ENCODE assay signal across 27 cellular contexts in genomic region chr13:89432997-89433396, GRCh38.
DNase-seq lines count a peak whose midpoint lies in the region; ATAC-seq, FAIRE-seq and TF ChIP-seq lines count a peak whose summit lies in the region.
"Had no signal": no experiment of that assay in that cellular context is flagged by ENCODE, and none has a peak within 500 bp of the region (broad histone marks: within the 10 kb centered on the region; RNA-seq: fewer than 3 reads in every experiment).

No MANE protein-coding gene starts in this region.

- ATAC-seq in A549, result no peak
- ATAC-seq: Right ventricle myocardium inferior, SK-N-SH treated with all-trans-retinoic acid at 6 μM for 48 hours had no signal

- H3K9me3 ChIP-seq in A549 (no peaks in the 10 kb centered on the region), Karpas-422 (ENCODE audit: low read length) (0 out of 2 replicates have a peak, but pooled peaks cover 3% of the 10 kb centered on the region), endothelial cell of umbilical vein (replicated peaks; ENCODE audit: control insufficient read depth, insufficient read depth, low read length) (no peaks in the 10 kb centered on the region)
- H3K9me3 ChIP-seq: SJCRH30 had no signal

- no peaks in the 10 kb centered on the region for H3K36me3 Mint-ChIP-seq in mesothelial cell of epicardium

- H2AFZ ChIP-seq in Karpas-422 (ENCODE audit: low read length) (peak overlapping the region; percentile 3; the same call in 1 of the 2 replicates), endothelial cell of umbilical vein (ENCODE audit: low read depth, low read length) (peak overlapping the region; percentile 27)
- H2AFZ ChIP-seq: PC-9 had no signal

- TF ChIP-seq EP300 in A549 (IDR thresholded peaks at IDR 0.05), result no peak

- 34% methylated on average over 2 of the region's 2 CpGs for WGBS in A549 (ENCODE audit: missing lambda C conversion rate)

- H3K9me1 ChIP-seq in endothelial cell of umbilical vein (replicated peaks; ENCODE audit: control insufficient read depth, extremely low read depth, insufficient read depth, low read length), result no peaks in the 10 kb centered on the region

- BruUV-seq in endothelial cell of umbilical vein (replicated peaks; lab: Mats Ljungman, UMichigan), result no TSS peak

- CTCF ChIA-PET in A549 (lab: Yijun Ruan, JAX), result no interaction called here
- CTCF ChIA-PET in endothelial cell of umbilical vein (lab: Charles Lee), result no interaction called here

- peaks cover 18% of the 10 kb centered on the region for H3K4me1 Mint-ChIP-seq in mesothelial cell of epicardium

- no peak for DNase-seq in A549 (ENCODE audit: low read depth in 1 of 2, low spot score in 1 of 2)
- DNase-seq in Karpas-422, result no peak
- peak; percentile 26 for DNase-seq in endothelial cell of umbilical vein (ENCODE audit: low read depth, low spot score)
- no peak for DNase-seq in mesothelial cell of epicardium (ENCODE audit: low spot score in 2 of 2, unreplicated experiment in 2 of 2)
- DNase-seq in T-helper 9 cell, result no peak
- DNase-seq in NCI-H2029 (lab: John Stamatoyannopoulos, UW), result no peak
- no peak for DNase-seq in activated CD4-positive, alpha-beta T cell treated with anti-CD3 and anti-CD28 coated beads, Interleukin-2, amount 50 U/mL, for 4 hours
- DNase-seq in HTR-8/SVneo (ENCODE audit: insufficient read length, low spot score), result no peak
- DNase-seq: AML-193; CD4-positive, alpha-beta T cell; DMS79 treated with DMSO at 0.1 percent for 48 hours; GF-D8; H7; KBM-7; NCI-H1048; NCI-H1417; NCI-H1694; NCI-H2081; NCI-H2227 treated with DMSO at 0.1 percent for 48 hours; NCI-H526 treated with DMSO at 0.1 percent for 48 hours; PC-9; SJCRH30 had no signal

- H4K20me1 ChIP-seq in Karpas-422 (ENCODE audit: insufficient read depth, low read depth, low read length), result no peaks in the 10 kb centered on the region
- H4K20me1 ChIP-seq in endothelial cell of umbilical vein (replicated peaks; ENCODE audit: control insufficient read depth, extremely low read depth, insufficient read depth, low read length), result no peaks in the 10 kb centered on the region
- H4K20me1 ChIP-seq: BLaER1 treated with 17β-estradiol and CSF1 and Interleukin-3, amounts not matched to agents 10 nM and 100 nM had no signal

- H3K27ac Mint-ChIP-seq in mesothelial cell of epicardium, result peak overlapping the region; percentile 67
- H3K27ac Mint-ChIP-seq: CD4-positive, alpha-beta T cell had no signal

- H3K79me2 ChIP-seq in Karpas-422 (ENCODE audit: low read length) (no peaks in the 10 kb centered on the region), endothelial cell of umbilical vein (ENCODE audit: control insufficient read depth, insufficient read depth, low read length) (no peaks in the 10 kb centered on the region)

- H3K4me2 ChIP-seq in A549 (peak overlapping the region; percentile 22; the same call in 1 of the 3 replicates), Karpas-422 (ENCODE audit: low read depth, low read length, poor library complexity, severe bottlenecking) (no peak overlapping the region), endothelial cell of umbilical vein (ENCODE audit: insufficient read depth, low read length) (no peak overlapping the region)
- H3K4me2 ChIP-seq: BLaER1 treated with 17β-estradiol and CSF1 and Interleukin-3, amounts not matched to agents 10 nM and 100 nM; PC-9 had no signal

- H3K9me2 ChIP-seq in Karpas-422 (replicated peaks; ENCODE audit: insufficient read depth, low read length), result no peaks in the 10 kb centered on the region

- no peak for FAIRE-seq in A549 (lab: Jason Lieb, UNC)
- no peak for FAIRE-seq in endothelial cell of umbilical vein (lab: Jason Lieb, UNC)
- no peak for FAIRE-seq in HTR-8/SVneo (lab: Jason Lieb, UNC)
- FAIRE-seq: GM12892, GM19239 had no signal

- H3K27me3 ChIP-seq in Karpas-422 (ENCODE audit: low read length) (no peaks in the 10 kb centered on the region), endothelial cell of umbilical vein (ENCODE audit: control insufficient read depth in 2 of 2, insufficient read depth in 2 of 2, low read length in 2 of 2) (no peaks in the 10 kb centered on the region)
- H3K27me3 ChIP-seq: BLaER1 treated with 17β-estradiol and CSF1 and Interleukin-3, amounts not matched to agents 10 nM and 100 nM; SJCRH30 had no signal

- H3K27ac ChIP-seq in A549 (no peak overlapping the region), Karpas-422 (ENCODE audit: low read length) (no peak overlapping the region), endothelial cell of umbilical vein (ENCODE audit: insufficient read depth, low read depth, low read length) (no peak overlapping the region)
- H3K27ac ChIP-seq: BLaER1 treated with 17β-estradiol and CSF1 and Interleukin-3, amounts not matched to agents 10 nM and 100 nM; PC-9; SJCRH30 had no signal

- TF ChIP-seq CTCF in A549 (IDR thresholded peaks at IDR 0.05), result no peak
- TF ChIP-seq CTCF in endothelial cell of umbilical vein (IDR thresholded peaks at IDR 0.05; ENCODE audit: extremely low read depth in 1 of 2, insufficient read depth in 1 of 2, low read depth in 1 of 2, low read length in 2 of 2), result no peak
- TF ChIP-seq CTCF in mesothelial cell of epicardium (IDR thresholded peaks at IDR 0.05; ENCODE audit: unreplicated experiment), result no peak

- H3K9ac ChIP-seq in Karpas-422 (ENCODE audit: low read length) (no peak overlapping the region), endothelial cell of umbilical vein (replicated peaks; ENCODE audit: extremely low read depth, insufficient read depth, low read length) (no peak overlapping the region)
- H3K9ac ChIP-seq: BLaER1 treated with 17β-estradiol and CSF1 and Interleukin-3, amounts not matched to agents 10 nM and 100 nM had no signal

- no peaks in the 10 kb centered on the region for H3K27me3 Mint-ChIP-seq in mesothelial cell of epicardium (ENCODE audit: low read depth)
- H3K27me3 Mint-ChIP-seq: CD4-positive, alpha-beta T cell had no signal

- H3K36me3 ChIP-seq in Karpas-422 (ENCODE audit: insufficient read depth, low read length) (no peaks in the 10 kb centered on the region), endothelial cell of umbilical vein (ENCODE audit: control insufficient read depth in 2 of 2, extremely low read depth in 1 of 2, insufficient read depth in 2 of 2, low read length in 2 of 2) (no peaks in the 10 kb centered on the region)
- H3K36me3 ChIP-seq: BLaER1 treated with 17β-estradiol and CSF1 and Interleukin-3, amounts not matched to agents 10 nM and 100 nM; SJCRH30 had no signal

- TF ChIP-seq RAD21 in A549 (conservative IDR thresholded peaks at IDR 0.05 in 1 of 2, IDR thresholded peaks at IDR 0.05 in 1 of 2), result no peak

- dilution Hi-C loops in endothelial cell of umbilical vein (cut with MboI; ENCODE audit: extremely low pct_ligation_motif_present, low sequenced_read_pairs), result no loop called here

- peaks cover 21% of the 10 kb centered on the region for H3K9me3 Mint-ChIP-seq in mesothelial cell of epicardium

- H3K4me3 ChIP-seq in A549 (no peak overlapping the region), Karpas-422 (ENCODE audit: low read length) (no peak overlapping the region), endothelial cell of umbilical vein (replicated peaks in 1 of 3; ENCODE audit: insufficient read depth in 1 of 3, low read depth in 1 of 3, low read length in 3 of 3) (no peak overlapping the region)
- H3K4me3 ChIP-seq: BLaER1 treated with 17β-estradiol and CSF1 and Interleukin-3, amounts not matched to agents 10 nM and 100 nM; PC-9; SJCRH30 had no signal

- POLR2A ChIA-PET in A549 (lab: Yijun Ruan, JAX), result no interaction called here
- POLR2A ChIA-PET in endothelial cell of umbilical vein (lab: Charles Lee), result no interaction called here

- intact Hi-C loops in endothelial cell of umbilical vein (cut with micrococcal nuclease), result loop anchor here (10.0 kb wide), 2 partner anchors 492 to 1432 kb away; no protein-coding TSS in a partner anchor

- H3K4me1 ChIP-seq in A549 (no peaks in the 10 kb centered on the region), Karpas-422 (ENCODE audit: low read length) (no peaks in the 10 kb centered on the region), endothelial cell of umbilical vein (ENCODE audit: control insufficient read depth, extremely low read depth, insufficient read depth, low read length) (no peaks in the 10 kb centered on the region)
- H3K4me1 ChIP-seq: BLaER1 treated with 17β-estradiol and CSF1 and Interleukin-3, amounts not matched to agents 10 nM and 100 nM; SJCRH30 had no signal

- no peak for TF ChIP-seq POLR2A in A549 (IDR thresholded peaks at IDR 0.05; ENCODE audit: low read length)
- no peak for TF ChIP-seq POLR2A in endothelial cell of umbilical vein (IDR thresholded peaks at IDR 0.05; ENCODE audit: low read depth, low read length)

- no peak overlapping the region for H3K4me3 Mint-ChIP-seq in mesothelial cell of epicardium
- H3K4me3 Mint-ChIP-seq: CD4-positive, alpha-beta T cell had no signal

TF ChIP-seq in A549, 52 proteins besides CTCF, POLR2A, EP300 and RAD21:
- TF ChIP-seq HOXA7 (CRISPR knock-in tag; IDR thresholded peaks at IDR 0.05), result no peak
- TF ChIP-seq POLR2AphosphoS2 (conservative IDR thresholded peaks at IDR 0.05; ENCODE audit: low read length), result no peak
- TF ChIP-seq USF2 (IDR thresholded peaks at IDR 0.05), result no peak
- TF ChIP-seq MYC (IDR thresholded peaks at IDR 0.05; ENCODE audit: borderline replicate concordance, low read length), result no peak
TF ChIP-seq in A549: peak in this region for 0.

TF ChIP-seq in endothelial cell of umbilical vein, 7 proteins besides CTCF, POLR2A, EP300 and RAD21:
- TF ChIP-seq FOS (IDR thresholded peaks at IDR 0.05; ENCODE audit: borderline replicate concordance, insufficient read depth, low read length) (no peak), JUN (IDR thresholded peaks at IDR 0.05; ENCODE audit: borderline replicate concordance, insufficient read depth, insufficient read length, low read depth) (no peak), MAX (IDR thresholded peaks at IDR 0.05; ENCODE audit: insufficient read depth, insufficient read length) (no peak), EZH2 (IDR thresholded peaks at IDR 0.05; ENCODE audit: borderline replicate concordance, low read depth, low read length, severe bottlenecking) (no peak), MYC (IDR thresholded peaks at IDR 0.05; ENCODE audit: low read depth, low read length) (no peak), GATA2 (IDR thresholded peaks at IDR 0.05; ENCODE audit: insufficient read depth, insufficient read length, low read depth, low read length) (no peak), POLR2AphosphoS5 (IDR thresholded peaks at IDR 0.05; ENCODE audit: insufficient read depth, low read depth, low read length) (no peak)
